Comparison of ENCODE assay signal across 26 cellular contexts in genomic region chr15:39860200-39860599, GRCh38. TPM values are rescaled to one million over a fixed set of nuclear protein-coding genes. Genes with fewer than 3 reads are reported as not detected.
A peak's percentile ranks its signal among the peaks of the same experiment; 100 is the strongest.
DNase-seq lines count a peak whose midpoint lies in the region; FAIRE-seq and TF ChIP-seq lines count a peak whose summit lies in the region.
"Had no signal": no experiment of that assay in that cellular context is flagged by ENCODE, and none has a peak within 500 bp of the region (broad histone marks: within the 10 kb centered on the region; RNA-seq: fewer than 3 reads in every experiment).

No MANE protein-coding gene starts in this region.

- no peak overlapping the region for H4K91ac ChIP-seq in H1 (replicated peaks; ENCODE audit: insufficient read length, low read length)

- peak; percentile 19 for FAIRE-seq in H1 (lab: Jason Lieb, UNC)
- FAIRE-seq: A549, GM18507 had no signal

- no peak overlapping the region for H3K4ac ChIP-seq in H1 (replicated peaks; ENCODE audit: insufficient read length, low read depth, low read length)

- peak; percentile 63 for DNase-seq in AG10803 (ENCODE audit: low read depth)
- DNase-seq in NT2/D1 (ENCODE audit: low read depth, low spot score): peak; percentile 1
- no peak for DNase-seq in H1 (ENCODE audit: low read depth in 1 of 2, low spot score in 2 of 2)
- peak; percentile 20 for DNase-seq in left kidney (ENCODE audit: low read depth, low spot score)
- DNase-seq in lower leg skin (ENCODE audit: low spot score in 2 of 2): no peak
- no peak for DNase-seq in dermis blood vessel endothelial cell
- DNase-seq in GM03348 (ENCODE audit: low spot score): no peak
- DNase-seq in NCI-H345 (lab: John Stamatoyannopoulos, UW): no peak
- DNase-seq: activated CD4-positive, alpha-beta memory T cell treated with anti-CD3 and anti-CD28 coated beads, Interleukin-2, amount 10 ng/mL, durations not matched to agents 7 days and 5 days; activated naive CD4-positive, alpha-beta T cell; activated T-cell treated with anti-CD3 and anti-CD28 coated beads, Interleukin-2, amount 50 U/mL, for 24 hours; amygdala; effector memory CD4-positive, alpha-beta T cell; esophagus squamous epithelium; KBM-7; MV-4-11; NCI-H1694; NCI-H226; NCI-H82; ovary; PC-9; sigmoid colon; T-helper 17 cell had no signal

- H3K79me2 ChIP-seq in H1 (ENCODE audit: control insufficient read depth in 1 of 2, insufficient read depth in 2 of 2, low read length in 2 of 2): peaks cover 3 to 94% of the 10 kb centered on the region in 2 experiments; a peak in 3 of 4 replicates

- H3K4me3 ChIP-seq in AG10803 (ENCODE audit: low read length) (no peak overlapping the region), NT2/D1 (ENCODE audit: insufficient read length, low read depth) (no peak overlapping the region), H1 (ENCODE audit: extremely low read depth in 1 of 4, insufficient read depth in 2 of 4, low read depth in 3 of 4, low read length in 4 of 4) (no peak overlapping the region), lower leg skin (ENCODE audit: low read depth, poor library complexity, severe bottlenecking) (no peak overlapping the region)
- H3K4me3 ChIP-seq: A549; BLaER1 treated with 17β-estradiol and CSF1 and Interleukin-3, amounts not matched to agents 10 nM and 100 nM; esophagus squamous epithelium; ovary; PC-9; sigmoid colon had no signal

- no peak overlapping the region for H3K56ac ChIP-seq in H1 (replicated peaks; ENCODE audit: insufficient read length, low read depth, low read length)

- TF ChIP-seq EP300 in H1 (IDR thresholded peaks at IDR 0.05; ENCODE audit: borderline replicate concordance in 1 of 2, low read depth in 2 of 2, low read length in 2 of 2): no peak

- H4K5ac ChIP-seq in H1 (ENCODE audit: insufficient read length, low read depth, low read length): no peak overlapping the region

- H2BK20ac ChIP-seq in H1 (ENCODE audit: low read length): no peak overlapping the region

- H3K36me3 ChIP-seq in NT2/D1 (ENCODE audit: insufficient read depth, insufficient read length, low read length) (no peaks in the 10 kb centered on the region), H1 (ENCODE audit: control insufficient read depth in 2 of 4, insufficient read depth in 4 of 4, low read length in 3 of 4) (peaks cover 0 to 4% (median 0%) of the 10 kb centered on the region in 4 experiments; a peak in 2 of 8 replicates)
- H3K36me3 ChIP-seq: esophagus squamous epithelium, ovary, sigmoid colon had no signal

- H2BK15ac ChIP-seq in H1 (ENCODE audit: low read length): no peak overlapping the region

- no peak overlapping the region for H2AK5ac ChIP-seq in H1 (ENCODE audit: low read depth, low read length)

- POLR2A ChIA-PET in H1 (lab: Charles Lee; ENCODE audit: partially characterized antibody): interaction anchor here (0.6 to 1.8 kb wide), 3 partner anchors 9 to 65 kb away, joined by 3 to 5 read pairs (median 4); no protein-coding TSS in a partner anchor

- H3K4me1 ChIP-seq in NT2/D1 (ENCODE audit: insufficient read depth, insufficient read length): no peaks in the 10 kb centered on the region
- H3K4me1 ChIP-seq in H1 (replicated peaks in 1 of 4; ENCODE audit: control insufficient read depth in 3 of 4, insufficient read depth in 4 of 4, low read length in 3 of 4): peaks cover 0 to 12% (median 4%) of the 10 kb centered on the region in 4 experiments; a peak in 4 of 7 replicates
- H3K4me1 ChIP-seq: A549, esophagus squamous epithelium, sigmoid colon had no signal

- H3K9ac ChIP-seq in NT2/D1 (ENCODE audit: insufficient read length, low read depth): no peak overlapping the region
- H3K9ac ChIP-seq in H1 (replicated peaks in 1 of 4; ENCODE audit: extremely low read depth in 1 of 4, low read depth in 3 of 4, low read length in 3 of 4): no peak overlapping the region
- H3K9ac ChIP-seq: BLaER1 treated with 17β-estradiol and CSF1 and Interleukin-3, amounts not matched to agents 10 nM and 100 nM had no signal

- H3K9me3 ChIP-seq in NT2/D1 (ENCODE audit: insufficient read depth, low read length) (no peaks in the 10 kb centered on the region), H1 (ENCODE audit: insufficient read depth in 2 of 2, low read depth in 1 of 2, low read length in 1 of 2) (no peaks in the 10 kb centered on the region)
- H3K9me3 ChIP-seq: A549, esophagus squamous epithelium, ovary, sigmoid colon had no signal

- no peak overlapping the region for H4K8ac ChIP-seq in H1 (ENCODE audit: extremely low read depth, insufficient read depth, low read length)

- no peak overlapping the region; the same call in 1 of the 2 replicates for H2BK12ac ChIP-seq in H1 (ENCODE audit: low read depth, low read length)

- TF ChIP-seq RAD21 in H1 (IDR thresholded peaks at IDR 0.05 in 1 of 2, conservative IDR thresholded peaks at IDR 0.05 in 1 of 2; ENCODE audit: low read depth in 2 of 2, low read length in 2 of 2): no peak

- no peak overlapping the region for H3K23ac ChIP-seq in H1 (ENCODE audit: insufficient read length)

- no peak overlapping the region for H3K14ac ChIP-seq in H1 (ENCODE audit: insufficient read length)

- H2BK5ac ChIP-seq in H1 (ENCODE audit: low read depth, low read length): no peak overlapping the region

- H4K20me1 ChIP-seq in H1 (replicated peaks in 1 of 2; ENCODE audit: control insufficient read depth in 1 of 2, insufficient read depth in 2 of 2, low read length in 2 of 2): peaks cover 2 to 3% of the 10 kb centered on the region in 2 experiments

- intact Hi-C loops in lower leg skin (cut with DNase I; ENCODE audit: low total_unique reads): no loop called here

- WGBS in H1 (ENCODE audit: extremely low coverage in 1 of 2, insufficient coverage in 1 of 2, insufficient read length in 1 of 2, insufficient replicate concordance in 2 of 2, low coverage in 1 of 2, low lambda C conversion rate in 2 of 2, missing lambda C conversion rate in 1 of 2), 2 experiments: 93% methylated on average over 3 of the region's 3 CpGs; no CpG with 5 or more reads in 1 of the 2 experiments
- WGBS in lower leg skin, 2 donors: 62 to 93% methylated on average over 3 of the region's 3 CpGs

- CTCF ChIA-PET in H1 (lab: Charles Lee; ENCODE audit: partially characterized antibody): interaction anchor here (6.8 kb wide), 1 partner anchor 15 kb away, joined by 34 read pairs; no protein-coding TSS in a partner anchor

- 0 out of 2 replicates have a peak overlapping the region, but pooled peaks have one; percentile 10 for H3K18ac ChIP-seq in H1 (ENCODE audit: extremely low read depth, low read length)

- H3K79me1 ChIP-seq in H1 (ENCODE audit: low read depth, low read length): peaks cover 5% of the 10 kb centered on the region

- no peak overlapping the region for H2AFZ ChIP-seq in H1 (ENCODE audit: low read length)
- H2AFZ ChIP-seq: PC-9 had no signal

- H2BK120ac ChIP-seq in H1 (replicated peaks; ENCODE audit: low read depth, low read length): no peak overlapping the region

- no peaks in the 10 kb centered on the region for H3K23me2 ChIP-seq in H1 (ENCODE audit: low read depth, low read length)

- no peak overlapping the region for H3K4me2 ChIP-seq in H1 (ENCODE audit: insufficient read depth in 1 of 2, low read depth in 2 of 2, low read length in 2 of 2)
- H3K4me2 ChIP-seq: A549, PC-9 had no signal

- no peaks in the 10 kb centered on the region for H3K27me3 ChIP-seq in NT2/D1 (ENCODE audit: insufficient read depth, insufficient read length)
- no peaks in the 10 kb centered on the region for H3K27me3 ChIP-seq in H1 (replicated peaks in 1 of 4; ENCODE audit: control insufficient read depth in 3 of 4, extremely low read depth in 1 of 4, insufficient read depth in 3 of 4, low read length in 3 of 4)
- H3K27me3 ChIP-seq: BLaER1 treated with 17β-estradiol and CSF1 and Interleukin-3, amounts not matched to agents 10 nM and 100 nM; esophagus squamous epithelium; ovary; sigmoid colon had no signal

- TF ChIP-seq POLR2A in H1 (IDR thresholded peaks at IDR 0.05; ENCODE audit: control extremely low read depth in 1 of 2, low read depth in 2 of 2, low read length in 2 of 2): no peak
- TF ChIP-seq POLR2A in lower leg skin (IDR thresholded peaks at IDR 0.05): no peak

- TF ChIP-seq CTCF in AG10803 (conservative IDR thresholded peaks at IDR 0.05; ENCODE audit: low read length) (no peak), H1 (IDR thresholded peaks at IDR 0.05; ENCODE audit: control extremely low read depth in 1 of 3, insufficient read depth in 1 of 3, low read depth in 1 of 3, low read length in 3 of 3) (no peak), lower leg skin (IDR thresholded peaks at IDR 0.05) (no peak)

- no peak overlapping the region for H3K27ac ChIP-seq in H1 (ENCODE audit: low read depth, low read length)
- H3K27ac ChIP-seq: A549; BLaER1 treated with 17β-estradiol and CSF1 and Interleukin-3, amounts not matched to agents 10 nM and 100 nM; esophagus squamous epithelium; ovary; PC-9; sigmoid colon had no signal

TF ChIP-seq in H1, 55 proteins besides CTCF, POLR2A, EP300 and RAD21 (continues in another document):
- TF ChIP-seq HDAC6 (IDR thresholded peaks at IDR 0.05; ENCODE audit: low read depth, low read length) (no peak), SP1 (IDR thresholded peaks at IDR 0.05; ENCODE audit: low read depth, low read length) (no peak), KDM5A (IDR thresholded peaks at IDR 0.05; ENCODE audit: low read length) (no peak), FOSL1 (IDR thresholded peaks at IDR 0.05; ENCODE audit: insufficient read depth, low read depth, low read length) (no peak), GTF2F1 (IDR thresholded peaks at IDR 0.05; ENCODE audit: borderline replicate concordance, low read depth, low read length) (no peak), RBBP5 (IDR thresholded peaks at IDR 0.05; ENCODE audit: borderline replicate concordance, low read depth, low read length) (no peak), USF2 (IDR thresholded peaks at IDR 0.05; ENCODE audit: low read length) (no peak)

RNA-seq across cellular contexts. Expression of gene GPR176, which starts 59.9 kb away (rescaled TPM):
- 190 and 198 TPM in 2 replicates for total RNA-seq in H1 (2021; fragmentation: NEBNext Ultra II Directional; extraction: Animal tissue kit (Norgen Biotek cat#: 25700))
- polyA plus RNA-seq in H1 (2011; rRNA removed): 281 and 318 TPM in 2 replicates
- polyA plus RNA-seq in H1 (2011; cell fraction: cytosol; rRNA removed): 189 TPM
- polyA plus RNA-seq in H1 (2011; cell fraction: nucleus; rRNA removed): 347 TPM
- 147 to 191 TPM (median 166 TPM) in 4 replicates for polyA plus RNA-seq in H1 (2012, experiment 1 of 2)
- polyA plus RNA-seq in H1 (2012, experiment 2 of 2): 130 TPM
- polyA plus RNA-seq in H1 (2013, experiment 1 of 2): 98.7 TPM
- polyA plus RNA-seq in H1 (2013, experiment 2 of 2): 108 TPM
- polyA minus RNA-seq in H1 (2011; rRNA and poly(A)+ RNA removed): 732 and 803 TPM in 2 replicates
- 146 TPM for polyA minus RNA-seq in H1 (2011; cell fraction: cytosol; rRNA and poly(A)+ RNA removed)
- polyA minus RNA-seq in H1 (2011; cell fraction: nucleus; rRNA and poly(A)+ RNA removed): 175 TPM
- total RNA-seq in lower leg skin (1 to 10 TPM in 3 of 4 donors, under 1 TPM in 1; 0.53 to 6.2 (median 3.0) TPM), dermis blood vessel endothelial cell (12.6 and 14.0 TPM in 2 replicates)
- total RNA-seq: T-helper 17 cell had no signal

Comparison
In these comparisons a context has a peak if more than half of its experiments do, and no peak if none do; other contexts are left out.
1. DNase-seq: peak in AG10803 (single experiment), NT2/D1 (single experiment) and left kidney (single experiment); none in H1 (0 of 2), lower leg skin (0 of 2), dermis blood vessel endothelial cell (single experiment), GM03348 (single experiment) and NCI-H345 (single experiment).
2. RNA of gene GPR176, which starts 59.9 kb away (total RNA-seq): 190 to 198 TPM in H1; 12.6 to 14.0 TPM in dermis blood vessel endothelial cell and 0.53 to 6.2 TPM in lower leg skin; every median in the first group is over 10 times any median in the second.